ENCODE assay signal across 8 cellular contexts in the genomic region with DNA sequence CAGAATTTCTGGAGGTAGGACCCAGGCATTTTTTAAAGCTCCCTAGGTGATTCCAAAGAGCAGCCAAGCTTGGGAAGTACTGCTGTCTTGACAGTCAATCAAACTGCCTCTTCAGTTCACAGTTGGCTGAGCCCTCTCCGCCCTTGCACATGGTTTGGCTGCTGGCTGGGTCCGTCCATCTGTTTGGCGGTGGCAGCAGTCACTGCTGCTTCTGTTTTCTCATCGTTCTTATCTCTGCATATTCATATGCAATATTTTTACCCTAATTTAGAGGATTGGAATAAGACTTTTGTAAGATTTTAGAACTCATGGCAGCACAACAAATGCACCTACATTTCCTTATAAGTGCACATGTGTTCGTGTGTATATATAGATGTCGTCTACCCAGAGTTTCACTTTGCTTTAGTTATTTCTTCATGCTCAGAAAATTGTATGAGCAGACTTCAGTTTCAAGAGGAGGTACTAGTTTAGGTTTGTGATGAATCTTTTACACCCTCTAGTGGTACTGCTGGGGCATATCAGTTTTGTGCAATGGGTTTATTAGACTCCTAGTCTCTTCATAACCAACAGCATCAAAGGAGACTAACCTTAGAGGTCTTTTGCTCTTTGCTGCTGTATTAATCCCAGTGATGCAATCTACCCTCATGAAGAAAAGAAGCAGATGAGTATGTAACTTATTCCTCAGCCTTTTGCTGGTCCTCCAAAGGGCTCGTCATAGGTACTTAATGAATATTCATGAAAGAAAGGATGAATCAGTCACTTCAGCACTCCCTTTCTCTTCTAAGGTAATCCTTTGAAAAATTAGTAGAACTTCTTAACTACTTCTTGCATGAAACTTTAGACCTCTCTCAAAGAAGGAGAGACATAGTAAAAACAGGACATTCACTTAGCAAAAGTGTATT. TPM values are rescaled to one million over a fixed set of nuclear protein-coding genes. Genes with fewer than 3 reads are reported as not detected.
DNase-seq lines count a peak whose midpoint lies in the region; ATAC-seq and TF ChIP-seq lines count a peak whose summit lies in the region.

No MANE protein-coding gene starts in this region.

- no peak overlapping the region for H3K9ac ChIP-seq in rectal smooth muscle tissue (ENCODE audit: low read length)

- H3K36me3 ChIP-seq in DOHH2 (ENCODE audit: control insufficient read depth, low read length): 0 out of 2 replicates have a peak, but pooled peaks cover 3% of the 10 kb centered on the region
- H3K36me3 ChIP-seq in rectal smooth muscle tissue (ENCODE audit: control insufficient read depth, insufficient read depth, low read length): no peaks in the 10 kb centered on the region

- H3K9me3 Mint-ChIP-seq in activated T-helper 17 cell treated with anti-CD3 and anti-CD28 coated beads, Interleukin-2, amount 50 U/mL, for 72 hours: no peaks in the 10 kb centered on the region

- DNase-seq in NCI-H345 treated with DMSO at 0.1 percent for 48 hours (lab: John Stamatoyannopoulos, UW; ENCODE audit: unreplicated experiment): peak; percentile 75
- DNase-seq in Right ventricle myocardium superior: no peak
- no peak for DNase-seq in stimulated activated CD4-positive, alpha-beta T cell treated with anti-CD3 and anti-CD28 coated beads, Interleukin-4, amount 100 ng/mL, for 1 hour

- peaks cover 56% of the 10 kb centered on the region for H3K4me1 ChIP-seq in DOHH2 (ENCODE audit: control insufficient read depth, low read length)
- H3K4me1 ChIP-seq in rectal smooth muscle tissue (ENCODE audit: control insufficient read depth, insufficient read depth, low read length): no peaks in the 10 kb centered on the region

- no peaks in the 10 kb centered on the region for H3K4me1 Mint-ChIP-seq in activated T-helper 17 cell treated with anti-CD3 and anti-CD28 coated beads, Interleukin-2, amount 50 U/mL, for 72 hours

- H3K9me2 ChIP-seq in DOHH2 (replicated peaks; ENCODE audit: control insufficient read depth, low read length): no peaks in the 10 kb centered on the region

- H3K4me2 ChIP-seq in DOHH2 (ENCODE audit: low read length): peak overlapping the region; percentile 93

- TF ChIP-seq CTCF in DOHH2 (IDR thresholded peaks at IDR 0.05; ENCODE audit: low read depth, low read length, poor library complexity, severe bottlenecking): peak; percentile 82

- H3K36me3 Mint-ChIP-seq in activated T-helper 17 cell treated with anti-CD3 and anti-CD28 coated beads, Interleukin-2, amount 50 U/mL, for 72 hours (ENCODE audit: low read depth): no peaks in the 10 kb centered on the region

- H3K9me3 ChIP-seq in DOHH2 (ENCODE audit: control insufficient read depth, insufficient read depth, low read length): no peaks in the 10 kb centered on the region

- intact Hi-C loops in Right ventricle myocardium superior (cut with DNase I): loop anchor here (5.0 kb wide), 1 partner anchor 769 kb away; no protein-coding TSS in a partner anchor

- no peaks in the 10 kb centered on the region for H4K20me1 ChIP-seq in DOHH2 (ENCODE audit: control insufficient read depth, insufficient read depth, low read depth, low read length)

- ATAC-seq in GM19397 (IDR thresholded peaks at IDR 0.05; ENCODE audit: unreplicated experiment): peak; percentile 71
- ATAC-seq in HG03378 (IDR thresholded peaks at IDR 0.05; ENCODE audit: unreplicated experiment): peak; percentile 89
- ATAC-seq in activated T-helper 17 cell treated with anti-CD3 and anti-CD28 coated beads, Interleukin-2, amount 50 U/mL, for 72 hours (replicated peaks): peak; percentile 59
- peak; percentile 87 for ATAC-seq in Right ventricle myocardium superior (ENCODE audit: poor library complexity)

- H3K4me3 Mint-ChIP-seq in activated T-helper 17 cell treated with anti-CD3 and anti-CD28 coated beads, Interleukin-2, amount 50 U/mL, for 72 hours: peak overlapping the region; percentile 24

- H3K27ac Mint-ChIP-seq in activated T-helper 17 cell treated with anti-CD3 and anti-CD28 coated beads, Interleukin-2, amount 50 U/mL, for 72 hours: no peak overlapping the region

- peaks cover 30% of the 10 kb centered on the region for H3F3A ChIP-seq in DOHH2 (ENCODE audit: control insufficient read depth, insufficient read depth)

- peaks cover 3% of the 10 kb centered on the region; the same call in 1 of the 2 replicates for H3K79me2 ChIP-seq in DOHH2 (ENCODE audit: control insufficient read depth, low read length)

- H3K27me3 ChIP-seq in DOHH2 (ENCODE audit: control insufficient read depth, low read length) (no peaks in the 10 kb centered on the region), rectal smooth muscle tissue (ENCODE audit: control insufficient read depth, insufficient read depth, low read length) (no peaks in the 10 kb centered on the region)

- H3K27ac ChIP-seq in DOHH2 (ENCODE audit: low read depth, low read length) (peak overlapping the region; percentile 94), rectal smooth muscle tissue (ENCODE audit: low read depth, low read length) (no peak overlapping the region)

- H3K27me3 Mint-ChIP-seq in activated T-helper 17 cell treated with anti-CD3 and anti-CD28 coated beads, Interleukin-2, amount 50 U/mL, for 72 hours: peaks cover 3% of the 10 kb centered on the region

- peak overlapping the region; percentile 62 for H3K4me3 ChIP-seq in DOHH2 (ENCODE audit: low read length)
- H3K4me3 ChIP-seq in rectal smooth muscle tissue (ENCODE audit: low read length): peak overlapping the region; percentile 40

RNA-seq across cellular contexts. Expression of gene KHDC1L, which starts 44.3 kb away (rescaled TPM):
- total RNA-seq in activated T-helper 17 cell treated with anti-CD3 and anti-CD28 coated beads, Interleukin-2, amount 50 U/mL, for 72 hours: not detected
- total RNA-seq in Right ventricle myocardium superior: not detected
